Comparison of ENCODE assay signal across 20 cellular contexts in the genomic region with DNA sequence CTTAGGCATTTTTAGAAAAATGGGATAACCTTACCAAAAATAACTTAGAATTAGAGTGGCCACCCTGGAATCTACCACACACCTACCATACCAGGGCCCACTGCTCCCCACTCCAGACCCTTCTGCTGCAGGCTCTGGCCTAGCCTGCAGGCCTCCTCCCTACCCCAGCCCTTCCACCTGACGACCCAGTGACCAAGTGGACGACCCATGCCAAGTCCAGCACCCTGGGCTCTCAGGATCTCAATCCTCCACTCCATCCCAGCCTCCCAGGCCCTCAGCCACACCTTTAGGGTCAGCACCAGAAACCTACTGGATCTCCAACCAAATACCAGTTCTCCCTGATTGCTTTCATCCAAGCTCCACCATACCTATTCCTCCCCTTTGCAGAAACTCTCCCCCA.
"Had no signal": no experiment of that assay in that cellular context is flagged by ENCODE, and none has a peak within 500 bp of the region (broad histone marks: within the 10 kb centered on the region; RNA-seq: fewer than 3 reads in every experiment).

No MANE protein-coding gene starts in this region.

- H3K27me3 ChIP-seq: pancreas, tibial nerve, vagina had no signal

- H3K4me3 ChIP-seq: cardiac muscle cell, pancreas, tibial nerve, vagina had no signal

- FAIRE-seq: pancreas had no signal

- DNase-seq: activated CD4-positive, alpha-beta T cell treated with anti-CD3 and anti-CD28 coated beads for 48 hours; activated CD4-positive, CD25-positive, alpha-beta regulatory T cell; activated CD8-positive, alpha-beta T cell treated with anti-CD3 and anti-CD28 coated beads, Interleukin-2, amount 10 ng/mL, durations not matched to agents 7 days and 5 days; activated effector memory CD4-positive, alpha-beta T cell treated with anti-CD3 and anti-CD28 coated beads, Interleukin-2, amount 50 U/mL, for 16 hours; activated T-cell treated with anti-CD3 and anti-CD28 coated beads, Interleukin-2, amount 50 U/mL, for 48 hours; amygdala; foreskin fibroblast; hippocampal formation; midbrain; stimulated activated naive CD4-positive, alpha-beta T cell treated with Interleukin-2 at 50 U/mL for 16 hours; substantia nigra; T-helper 1 cell; T-helper 9 cell had no signal

- H3K36me3 ChIP-seq: cardiac muscle cell, pancreas, tibial nerve, vagina had no signal

- H3K27ac ChIP-seq: cardiac muscle cell, epithelial cell of prostate, pancreas, tibial nerve, vagina had no signal

- ATAC-seq: activated CD8-positive, alpha-beta T cell treated with anti-CD3 and anti-CD28 coated beads, Interleukin-2, amount 10 ng/mL, durations not matched to agents 7 days and 5 days; activated naive CD4-positive, alpha-beta T cell treated with anti-CD3 and anti-CD28 coated beads, Interleukin-2, amount 50 U/mL, for 72 hours; left lobe of liver; pancreas had no signal

- H3K9me3 ChIP-seq: pancreas, tibial nerve, vagina had no signal

- H3K4me1 ChIP-seq: pancreas, tibial nerve, vagina had no signal
